1 cellular context compared by ENCODE assay signal in the genomic region with DNA sequence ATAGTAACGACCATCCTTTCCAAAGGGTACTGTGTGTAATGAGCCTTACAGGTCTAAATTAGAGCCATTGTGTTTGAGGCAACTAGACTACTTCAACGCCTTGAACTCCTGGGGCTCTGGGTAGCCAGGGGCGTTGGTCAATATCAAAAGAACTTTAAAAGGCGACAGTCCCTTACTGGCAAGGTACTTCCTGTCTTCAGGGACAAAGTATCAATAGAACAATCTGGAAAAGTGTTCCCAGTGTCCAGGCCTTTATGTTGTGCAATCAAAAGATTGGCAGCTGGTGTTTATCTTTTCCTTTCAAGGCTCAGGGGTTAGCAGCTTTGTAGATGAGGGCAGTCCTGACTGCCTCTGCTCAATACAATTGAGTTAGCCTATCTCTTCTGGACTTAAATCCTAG.
A peak's percentile ranks its signal among the peaks of the same experiment; 100 is the strongest.
TF ChIP-seq lines count a peak whose summit lies in the region.

No MANE protein-coding gene starts in this region.

TF ChIP-seq in HepG2, 621 proteins besides CTCF, POLR2A, EP300 and RAD21 (continued from another document and continues in another):
- no peak for TF ChIP-seq WIZ (CRISPR knock-in tag; IDR thresholded peaks at IDR 0.05)
- TF ChIP-seq, protein P1, sequence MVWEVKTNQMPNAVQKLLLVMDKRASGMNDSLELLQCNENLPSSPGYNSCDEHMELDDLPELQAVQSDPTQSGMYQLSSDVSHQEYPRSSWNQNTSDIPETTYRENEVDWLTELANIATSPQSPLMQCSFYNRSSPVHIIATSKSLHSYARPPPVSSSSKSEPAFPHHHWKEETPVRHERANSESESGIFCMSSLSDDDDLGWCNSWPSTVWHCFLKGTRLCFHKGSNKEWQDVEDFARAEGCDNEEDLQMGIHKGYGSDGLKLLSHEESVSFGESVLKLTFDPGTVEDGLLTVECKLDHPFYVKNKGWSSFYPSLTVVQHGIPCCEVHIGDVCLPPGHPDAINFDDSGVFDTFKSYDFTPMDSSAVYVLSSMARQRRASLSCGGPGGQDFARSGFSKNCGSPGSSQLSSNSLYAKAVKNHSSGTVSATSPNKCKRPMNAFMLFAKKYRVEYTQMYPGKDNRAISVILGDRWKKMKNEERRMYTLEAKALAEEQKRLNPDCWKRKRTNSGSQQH (CRISPR knock-in tag; IDR thresholded peaks at IDR 0.05; ENCODE audit: low read depth): no peak
- no peak for TF ChIP-seq ATF3 (CRISPR knock-in tag; IDR thresholded peaks at IDR 0.05)
- TF ChIP-seq ZNF768 (CRISPR knock-in tag; IDR thresholded peaks at IDR 0.05): no peak
- TF ChIP-seq ZC3H13 (CRISPR knock-in tag; IDR thresholded peaks at IDR 0.05): no peak
- no peak for TF ChIP-seq ZNF484 (CRISPR knock-in tag; IDR thresholded peaks at IDR 0.05; ENCODE audit: borderline replicate concordance, low read depth)
- TF ChIP-seq, protein P2, sequence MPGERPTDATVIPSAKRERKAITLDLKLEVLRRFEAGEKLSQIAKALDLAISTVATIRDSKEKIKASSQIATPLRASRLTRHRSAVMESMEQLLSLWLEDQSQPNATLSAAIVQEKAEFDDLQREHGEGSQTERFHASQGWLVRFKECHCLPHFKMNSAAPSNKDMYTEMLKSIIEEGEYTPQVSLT (CRISPR knock-in tag; IDR thresholded peaks at IDR 0.05; ENCODE audit: borderline replicate concordance, low read depth): no peak
- TF ChIP-seq, protein P3, sequence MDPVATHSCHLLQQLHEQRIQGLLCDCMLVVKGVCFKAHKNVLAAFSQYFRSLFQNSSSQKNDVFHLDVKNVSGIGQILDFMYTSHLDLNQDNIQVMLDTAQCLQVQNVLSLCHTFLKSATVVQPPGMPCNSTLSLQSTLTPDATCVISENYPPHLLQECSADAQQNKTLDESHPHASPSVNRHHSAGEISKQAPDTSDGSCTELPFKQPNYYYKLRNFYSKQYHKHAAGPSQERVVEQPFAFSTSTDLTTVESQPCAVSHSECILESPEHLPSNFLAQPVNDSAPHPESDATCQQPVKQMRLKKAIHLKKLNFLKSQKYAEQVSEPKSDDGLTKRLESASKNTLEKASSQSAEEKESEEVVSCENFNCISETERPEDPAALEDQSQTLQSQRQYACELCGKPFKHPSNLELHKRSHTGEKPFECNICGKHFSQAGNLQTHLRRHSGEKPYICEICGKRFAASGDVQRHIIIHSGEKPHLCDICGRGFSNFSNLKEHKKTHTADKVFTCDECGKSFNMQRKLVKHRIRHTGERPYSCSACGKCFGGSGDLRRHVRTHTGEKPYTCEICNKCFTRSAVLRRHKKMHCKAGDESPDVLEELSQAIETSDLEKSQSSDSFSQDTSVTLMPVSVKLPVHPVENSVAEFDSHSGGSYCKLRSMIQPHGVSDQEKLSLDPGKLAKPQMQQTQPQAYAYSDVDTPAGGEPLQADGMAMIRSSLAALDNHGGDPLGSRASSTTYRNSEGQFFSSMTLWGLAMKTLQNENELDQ (CRISPR knock-in tag; IDR thresholded peaks at IDR 0.05; ENCODE audit: borderline replicate concordance): no peak
- TF ChIP-seq ZNF333 (CRISPR knock-in tag; IDR thresholded peaks at IDR 0.05; ENCODE audit: borderline replicate concordance): no peak
- no peak for TF ChIP-seq RFXANK (CRISPR knock-in tag; IDR thresholded peaks at IDR 0.05)
- no peak for TF ChIP-seq ZNF274 (CRISPR knock-in tag; IDR thresholded peaks at IDR 0.05)
- TF ChIP-seq IRF1 (CRISPR knock-in tag; IDR thresholded peaks at IDR 0.05; ENCODE audit: low read depth): no peak
- no peak for TF ChIP-seq ZSCAN5A (CRISPR knock-in tag; IDR thresholded peaks at IDR 0.05; ENCODE audit: borderline replicate concordance)
- TF ChIP-seq, protein P4, sequence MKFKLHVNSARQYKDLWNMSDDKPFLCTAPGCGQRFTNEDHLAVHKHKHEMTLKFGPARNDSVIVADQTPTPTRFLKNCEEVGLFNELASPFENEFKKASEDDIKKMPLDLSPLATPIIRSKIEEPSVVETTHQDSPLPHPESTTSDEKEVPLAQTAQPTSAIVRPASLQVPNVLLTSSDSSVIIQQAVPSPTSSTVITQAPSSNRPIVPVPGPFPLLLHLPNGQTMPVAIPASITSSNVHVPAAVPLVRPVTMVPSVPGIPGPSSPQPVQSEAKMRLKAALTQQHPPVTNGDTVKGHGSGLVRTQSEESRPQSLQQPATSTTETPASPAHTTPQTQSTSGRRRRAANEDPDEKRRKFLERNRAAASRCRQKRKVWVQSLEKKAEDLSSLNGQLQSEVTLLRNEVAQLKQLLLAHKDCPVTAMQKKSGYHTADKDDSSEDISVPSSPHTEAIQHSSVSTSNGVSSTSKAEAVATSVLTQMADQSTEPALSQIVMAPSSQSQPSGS (CRISPR knock-in tag; IDR thresholded peaks at IDR 0.05): peak; percentile 52; the same call in 1 of the 2 replicates
- TF ChIP-seq MAFK (conservative IDR thresholded peaks at IDR 0.05 in 1 of 2, IDR thresholded peaks at IDR 0.05 in 1 of 2; ENCODE audit: low read length in 2 of 2): no peak
- no peak for TF ChIP-seq CAMTA2 (CRISPR knock-in tag; IDR thresholded peaks at IDR 0.05; ENCODE audit: borderline replicate concordance)
- TF ChIP-seq JARID2 (CRISPR knock-in tag; IDR thresholded peaks at IDR 0.05; ENCODE audit: insufficient replicate concordance): no peak
- no peak for TF ChIP-seq ZNF652 (CRISPR knock-in tag; IDR thresholded peaks at IDR 0.05; ENCODE audit: borderline replicate concordance, low read depth)
- no peak for TF ChIP-seq ZXDC (CRISPR knock-in tag; IDR thresholded peaks at IDR 0.05)
- TF ChIP-seq ZNF616 (CRISPR knock-in tag; IDR thresholded peaks at IDR 0.05; ENCODE audit: low read depth): no peak
- TF ChIP-seq, protein P5, sequence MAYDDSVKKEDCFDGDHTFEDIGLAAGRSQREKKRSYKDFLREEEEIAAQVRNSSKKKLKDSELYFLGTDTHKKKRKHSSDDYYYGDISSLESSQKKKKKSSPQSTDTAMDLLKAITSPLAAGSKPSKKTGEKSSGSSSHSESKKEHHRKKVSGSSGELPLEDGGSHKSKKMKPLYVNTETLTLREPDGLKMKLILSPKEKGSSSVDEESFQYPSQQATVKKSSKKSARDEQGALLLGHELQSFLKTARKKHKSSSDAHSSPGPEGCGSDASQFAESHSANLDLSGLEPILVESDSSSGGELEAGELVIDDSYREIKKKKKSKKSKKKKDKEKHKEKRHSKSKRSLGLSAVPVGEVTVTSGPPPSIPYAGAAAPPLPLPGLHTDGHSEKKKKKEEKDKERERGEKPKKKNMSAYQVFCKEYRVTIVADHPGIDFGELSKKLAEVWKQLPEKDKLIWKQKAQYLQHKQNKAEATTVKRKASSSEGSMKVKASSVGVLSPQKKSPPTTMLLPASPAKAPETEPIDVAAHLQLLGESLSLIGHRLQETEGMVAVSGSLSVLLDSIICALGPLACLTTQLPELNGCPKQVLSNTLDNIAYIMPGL (CRISPR knock-in tag; IDR thresholded peaks at IDR 0.05; ENCODE audit: borderline replicate concordance in 1 of 2, low read depth in 1 of 2): no peak
- TF ChIP-seq CREB1 (IDR thresholded peaks at IDR 0.05): no peak
- peak; percentile 32; the same call in 1 of the 2 replicates for TF ChIP-seq CREB1 (CRISPR knock-in tag; IDR thresholded peaks at IDR 0.05)
- TF ChIP-seq YY1 (IDR thresholded peaks at IDR 0.05; ENCODE audit: insufficient read depth, insufficient replicate concordance, low read depth, low read length): no peak
- TF ChIP-seq ZHX1 (CRISPR knock-in tag; IDR thresholded peaks at IDR 0.05; ENCODE audit: low read depth): no peak
- TF ChIP-seq MED1 (CRISPR knock-in tag; IDR thresholded peaks at IDR 0.05): peak; percentile 62
- TF ChIP-seq, protein P6, sequence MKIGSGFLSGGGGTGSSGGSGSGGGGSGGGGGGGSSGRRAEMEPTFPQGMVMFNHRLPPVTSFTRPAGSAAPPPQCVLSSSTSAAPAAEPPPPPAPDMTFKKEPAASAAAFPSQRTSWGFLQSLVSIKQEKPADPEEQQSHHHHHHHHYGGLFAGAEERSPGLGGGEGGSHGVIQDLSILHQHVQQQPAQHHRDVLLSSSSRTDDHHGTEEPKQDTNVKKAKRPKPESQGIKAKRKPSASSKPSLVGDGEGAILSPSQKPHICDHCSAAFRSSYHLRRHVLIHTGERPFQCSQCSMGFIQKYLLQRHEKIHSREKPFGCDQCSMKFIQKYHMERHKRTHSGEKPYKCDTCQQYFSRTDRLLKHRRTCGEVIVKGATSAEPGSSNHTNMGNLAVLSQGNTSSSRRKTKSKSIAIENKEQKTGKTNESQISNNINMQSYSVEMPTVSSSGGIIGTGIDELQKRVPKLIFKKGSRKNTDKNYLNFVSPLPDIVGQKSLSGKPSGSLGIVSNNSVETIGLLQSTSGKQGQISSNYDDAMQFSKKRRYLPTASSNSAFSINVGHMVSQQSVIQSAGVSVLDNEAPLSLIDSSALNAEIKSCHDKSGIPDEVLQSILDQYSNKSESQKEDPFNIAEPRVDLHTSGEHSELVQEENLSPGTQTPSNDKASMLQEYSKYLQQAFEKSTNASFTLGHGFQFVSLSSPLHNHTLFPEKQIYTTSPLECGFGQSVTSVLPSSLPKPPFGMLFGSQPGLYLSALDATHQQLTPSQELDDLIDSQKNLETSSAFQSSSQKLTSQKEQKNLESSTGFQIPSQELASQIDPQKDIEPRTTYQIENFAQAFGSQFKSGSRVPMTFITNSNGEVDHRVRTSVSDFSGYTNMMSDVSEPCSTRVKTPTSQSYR (CRISPR knock-in tag; IDR thresholded peaks at IDR 0.05; ENCODE audit: borderline replicate concordance): no peak
- TF ChIP-seq NCOA2 (CRISPR knock-in tag; IDR thresholded peaks at IDR 0.05): 0 out of 2 replicates have a peak, but pooled peaks have one; percentile 48
- TF ChIP-seq NFE2 (CRISPR knock-in tag; IDR thresholded peaks at IDR 0.05): no peak
- no peak for TF ChIP-seq ZIK1 (CRISPR knock-in tag; IDR thresholded peaks at IDR 0.05; ENCODE audit: borderline replicate concordance, low read depth)
- TF ChIP-seq ZNF772 (CRISPR knock-in tag; IDR thresholded peaks at IDR 0.05): no peak
- no peak for TF ChIP-seq MLX (CRISPR knock-in tag; IDR thresholded peaks at IDR 0.05)
- TF ChIP-seq ZNF34 (CRISPR knock-in tag; IDR thresholded peaks at IDR 0.05; ENCODE audit: borderline replicate concordance): no peak
- TF ChIP-seq AHR (CRISPR knock-in tag; IDR thresholded peaks at IDR 0.05): no peak
- TF ChIP-seq ATF7 (IDR thresholded peaks at IDR 0.05): no peak
- TF ChIP-seq ATF7 (CRISPR knock-in tag; IDR thresholded peaks at IDR 0.05): no peak
